ENCODE assay signal across 1 cellular context in genomic region chr19:52786078-52786463, GRCh38.
TF ChIP-seq lines count a peak whose summit lies in the region.

No MANE protein-coding gene starts in this region.

TF ChIP-seq in SK-N-SH, 30 proteins besides CTCF, POLR2A, EP300 and RAD21 (continued from another document):
- TF ChIP-seq, protein P1, sequence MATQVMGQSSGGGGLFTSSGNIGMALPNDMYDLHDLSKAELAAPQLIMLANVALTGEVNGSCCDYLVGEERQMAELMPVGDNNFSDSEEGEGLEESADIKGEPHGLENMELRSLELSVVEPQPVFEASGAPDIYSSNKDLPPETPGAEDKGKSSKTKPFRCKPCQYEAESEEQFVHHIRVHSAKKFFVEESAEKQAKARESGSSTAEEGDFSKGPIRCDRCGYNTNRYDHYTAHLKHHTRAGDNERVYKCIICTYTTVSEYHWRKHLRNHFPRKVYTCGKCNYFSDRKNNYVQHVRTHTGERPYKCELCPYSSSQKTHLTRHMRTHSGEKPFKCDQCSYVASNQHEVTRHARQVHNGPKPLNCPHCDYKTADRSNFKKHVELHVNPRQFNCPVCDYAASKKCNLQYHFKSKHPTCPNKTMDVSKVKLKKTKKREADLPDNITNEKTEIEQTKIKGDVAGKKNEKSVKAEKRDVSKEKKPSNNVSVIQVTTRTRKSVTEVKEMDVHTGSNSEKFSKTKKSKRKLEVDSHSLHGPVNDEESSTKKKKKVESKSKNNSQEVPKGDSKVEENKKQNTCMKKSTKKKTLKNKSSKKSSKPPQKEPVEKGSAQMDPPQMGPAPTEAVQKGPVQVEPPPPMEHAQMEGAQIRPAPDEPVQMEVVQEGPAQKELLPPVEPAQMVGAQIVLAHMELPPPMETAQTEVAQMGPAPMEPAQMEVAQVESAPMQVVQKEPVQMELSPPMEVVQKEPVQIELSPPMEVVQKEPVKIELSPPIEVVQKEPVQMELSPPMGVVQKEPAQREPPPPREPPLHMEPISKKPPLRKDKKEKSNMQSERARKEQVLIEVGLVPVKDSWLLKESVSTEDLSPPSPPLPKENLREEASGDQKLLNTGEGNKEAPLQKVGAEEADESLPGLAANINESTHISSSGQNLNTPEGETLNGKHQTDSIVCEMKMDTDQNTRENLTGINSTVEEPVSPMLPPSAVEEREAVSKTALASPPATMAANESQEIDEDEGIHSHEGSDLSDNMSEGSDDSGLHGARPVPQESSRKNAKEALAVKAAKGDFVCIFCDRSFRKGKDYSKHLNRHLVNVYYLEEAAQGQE (IDR thresholded peaks at IDR 0.05; ENCODE audit: low read depth, low read length) = no peak
- no peak for TF ChIP-seq IRF3 (IDR thresholded peaks at IDR 0.05; ENCODE audit: low read depth, low read length)
- TF ChIP-seq TCF12 (IDR thresholded peaks at IDR 0.05) = no peak
- TF ChIP-seq CHD2 (IDR thresholded peaks at IDR 0.05; ENCODE audit: low read length, partially characterized antibody) = no peak
